ENCODE assay signal across 8 cellular contexts in the genomic region with DNA sequence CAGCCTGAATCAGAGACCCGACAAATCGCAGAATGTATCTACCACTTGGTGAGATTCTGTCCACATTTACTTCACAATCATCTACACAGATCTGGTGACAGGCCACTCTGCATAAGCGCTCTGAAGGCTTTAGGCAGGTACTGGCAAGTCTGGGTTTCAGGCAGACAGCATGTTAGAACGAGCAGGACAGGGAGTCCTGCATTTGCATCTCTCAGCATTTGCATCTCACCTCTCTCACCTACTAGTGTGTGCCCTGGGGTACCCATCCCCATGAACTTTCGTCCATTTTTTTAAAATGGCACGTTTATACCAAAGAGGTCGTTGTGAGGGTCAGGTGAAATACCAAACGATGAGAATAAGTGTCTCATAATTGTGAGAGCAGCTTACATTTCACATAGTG.
DNase-seq lines count a peak whose midpoint lies in the region; ATAC-seq and TF ChIP-seq lines count a peak whose summit lies in the region.
"Not testable (repeated sequence)": the region's sequence is repeated elsewhere in the genome, so short reads cannot be mapped to it uniquely, and the experiment has no call there.

No MANE protein-coding gene starts in this region.

- DNase-seq in AG10803 (ENCODE audit: low read depth); MG63; activated CD8-positive, alpha-beta T cell treated with anti-CD3 and anti-CD28 coated beads for 36 hours; effector memory CD8-positive, alpha-beta T cell; left colon; retinal pigment epithelial cell (ENCODE audit: low read depth): not testable (repeated sequence)

- peak; percentile 30 for ATAC-seq in GM19025 (IDR thresholded peaks at IDR 0.05; ENCODE audit: low read depth, unreplicated experiment)
- ATAC-seq in HG02852 (IDR thresholded peaks at IDR 0.05; ENCODE audit: unreplicated experiment), result peak; percentile 36
- not testable (repeated sequence) for ATAC-seq in activated CD8-positive, alpha-beta T cell treated with anti-CD3 and anti-CD28 coated beads for 36 hours; effector memory CD8-positive, alpha-beta T cell (replicated peaks)
- ATAC-seq in left colon, result peak; percentile 36

- H3K27me3 ChIP-seq in MG63, result not testable (repeated sequence)

- not testable (repeated sequence) for H3K9me3 ChIP-seq in MG63

- peak overlapping the region; percentile 39 for H3K4me3 ChIP-seq in AG10803 (ENCODE audit: low read length)
- peak overlapping the region; percentile 47 for H3K4me3 ChIP-seq in MG63
- H3K4me3 ChIP-seq in retinal pigment epithelial cell (ENCODE audit: low read length), result peak overlapping the region; percentile 47

- intact Hi-C loops in activated CD8-positive, alpha-beta T cell treated with anti-CD3 and anti-CD28 coated beads for 36 hours (cut with micrococcal nuclease); left colon (cut with DNase I, micrococcal nuclease): not testable (repeated sequence)

- TF ChIP-seq CTCF in AG10803 (conservative IDR thresholded peaks at IDR 0.05; ENCODE audit: low read length); activated CD8-positive, alpha-beta T cell treated with anti-CD3 and anti-CD28 coated beads for 36 hours (IDR thresholded peaks at IDR 0.05); retinal pigment epithelial cell (conservative IDR thresholded peaks at IDR 0.05; ENCODE audit: low read depth, low read length): not testable (repeated sequence)

- H3K27me3 Mint-ChIP-seq in activated CD8-positive, alpha-beta T cell treated with anti-CD3 and anti-CD28 coated beads for 36 hours; effector memory CD8-positive, alpha-beta T cell: not testable (repeated sequence)

- not testable (repeated sequence) for H3K36me3 Mint-ChIP-seq in activated CD8-positive, alpha-beta T cell treated with anti-CD3 and anti-CD28 coated beads for 36 hours (ENCODE audit: low read depth); effector memory CD8-positive, alpha-beta T cell (ENCODE audit: insufficient read depth)

- not testable (repeated sequence) for H3K4me1 Mint-ChIP-seq in activated CD8-positive, alpha-beta T cell treated with anti-CD3 and anti-CD28 coated beads for 36 hours (ENCODE audit: low read depth); effector memory CD8-positive, alpha-beta T cell (ENCODE audit: low read depth in 2 of 2)

- CTCF ChIA-PET in activated CD8-positive, alpha-beta T cell treated with anti-CD3 and anti-CD28 coated beads for 36 hours (lab: Charles Lee), result not testable (repeated sequence)

- not testable (repeated sequence) for H3K27ac Mint-ChIP-seq in activated CD8-positive, alpha-beta T cell treated with anti-CD3 and anti-CD28 coated beads for 36 hours
- peak overlapping the region in 1 of 2 donors; percentile 82 for H3K27ac Mint-ChIP-seq in effector memory CD8-positive, alpha-beta T cell

- POLR2A ChIA-PET in activated CD8-positive, alpha-beta T cell treated with anti-CD3 and anti-CD28 coated beads for 36 hours (lab: Charles Lee), result not testable (repeated sequence)

- not testable (repeated sequence) for H3K9me3 Mint-ChIP-seq in activated CD8-positive, alpha-beta T cell treated with anti-CD3 and anti-CD28 coated beads for 36 hours; effector memory CD8-positive, alpha-beta T cell

- peak overlapping the region; percentile 82 for H3K4me3 Mint-ChIP-seq in activated CD8-positive, alpha-beta T cell treated with anti-CD3 and anti-CD28 coated beads for 36 hours
- H3K4me3 Mint-ChIP-seq in effector memory CD8-positive, alpha-beta T cell, result peak overlapping the region; percentile 90 to 94

- H3K36me3 ChIP-seq in MG63, result not testable (repeated sequence)
